Comparison of ENCODE assay signal across 10 cellular contexts in the genomic region with DNA sequence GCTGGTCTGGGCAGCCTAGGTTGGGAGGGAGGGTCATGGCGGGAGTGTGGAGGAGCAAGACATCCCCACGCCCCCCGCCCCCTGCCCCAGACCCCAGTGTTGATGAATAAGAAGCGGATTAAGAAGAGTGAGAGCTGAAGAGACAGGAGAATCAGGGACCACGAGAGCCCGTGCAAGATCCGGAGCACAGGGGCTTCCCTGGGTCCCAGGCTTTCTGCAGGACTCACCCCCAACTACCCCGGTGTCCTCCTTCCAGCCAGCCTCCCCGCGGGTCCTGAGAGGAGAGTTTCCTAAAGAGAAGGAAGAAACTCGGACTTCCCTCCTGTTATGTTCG. TPM values are rescaled to one million over a fixed set of nuclear protein-coding genes. Genes with fewer than 3 reads are reported as not detected.
A peak's percentile ranks its signal among the peaks of the same experiment; 100 is the strongest.
DNase-seq lines count a peak whose midpoint lies in the region; ATAC-seq, FAIRE-seq and TF ChIP-seq lines count a peak whose summit lies in the region.
"Had no signal": no experiment of that assay in that cellular context is flagged by ENCODE, and none has a peak within 500 bp of the region (broad histone marks: within the 10 kb centered on the region; RNA-seq: fewer than 3 reads in every experiment).

No MANE protein-coding gene starts in this region.

- no peaks in the 10 kb centered on the region for H3K36me3 Mint-ChIP-seq in CD4-positive, alpha-beta T cell (ENCODE audit: low read depth)
- no peaks in the 10 kb centered on the region for H3K36me3 Mint-ChIP-seq in naive thymus-derived CD4-positive, alpha-beta T cell

- H3K4me3 Mint-ChIP-seq in CD4-positive, alpha-beta T cell, result peak overlapping the region; percentile 57
- H3K4me3 Mint-ChIP-seq in naive thymus-derived CD4-positive, alpha-beta T cell, result peak overlapping the region in 6 of 10 donors; percentile 7 to 61 (median 44)

- CTCF ChIA-PET in CD4-positive, alpha-beta T cell (lab: Charles Lee), result interaction anchor here (1.0 to 1.9 kb wide), 7 partner anchors 10 to 139 kb away, joined by 3 to 6 read pairs (median 4); no protein-coding TSS in a partner anchor
- CTCF ChIA-PET in naive thymus-derived CD4-positive, alpha-beta T cell (lab: Charles Lee), result interaction anchor here (0.7 to 2.4 kb wide), 6 partner anchors 9 to 1608 kb away, joined by 3 to 9 read pairs (median 6); no protein-coding TSS in a partner anchor

- no peak overlapping the region for H3K27ac Mint-ChIP-seq in CD4-positive, alpha-beta T cell
- no peak overlapping the region for H3K27ac Mint-ChIP-seq in naive thymus-derived CD4-positive, alpha-beta T cell

- H3K27ac ChIP-seq in CD4-positive, alpha-beta T cell (ENCODE audit: low read depth, low read length), result no peak overlapping the region
- peak overlapping the region; percentile 57 to 65 for H3K27ac ChIP-seq in ascending aorta
- H3K27ac ChIP-seq in naive thymus-derived CD4-positive, alpha-beta T cell (ENCODE audit: low read depth, low read length), result no peak overlapping the region

- H3K4me3 ChIP-seq in ascending aorta, result peak overlapping the region; percentile 24 to 62
- H3K4me3 ChIP-seq in naive thymus-derived CD4-positive, alpha-beta T cell (ENCODE audit: low read length), result no peak overlapping the region
- H3K4me3 ChIP-seq: HAP-1 had no signal

- no peak for ATAC-seq in CD4-positive, alpha-beta T cell (ENCODE audit: poor library complexity)
- ATAC-seq in HG03175 (IDR thresholded peaks at IDR 0.05; ENCODE audit: unreplicated experiment), result peak; percentile 4
- no peak for ATAC-seq in naive thymus-derived CD4-positive, alpha-beta T cell

- no peak for FAIRE-seq in frontal cortex (lab: Jason Lieb, UNC)
- no peak for FAIRE-seq in urothelium cell line (lab: Jason Lieb, UNC)

- POLR2A ChIA-PET in CD4-positive, alpha-beta T cell (lab: Charles Lee), result interaction anchor here (1.5 kb wide), 1 partner anchor 138 kb away, joined by 5 read pairs; no protein-coding TSS in a partner anchor
- POLR2A ChIA-PET in naive thymus-derived CD4-positive, alpha-beta T cell (lab: Charles Lee), result no interaction called here

- peaks cover 8% of the 10 kb centered on the region for H3K27me3 ChIP-seq in CD4-positive, alpha-beta T cell (ENCODE audit: control insufficient read depth, insufficient read depth, low read length)
- no peaks in the 10 kb centered on the region for H3K27me3 ChIP-seq in ascending aorta
- no peaks in the 10 kb centered on the region for H3K27me3 ChIP-seq in naive thymus-derived CD4-positive, alpha-beta T cell (ENCODE audit: control insufficient read depth in 2 of 2, insufficient read depth in 2 of 2, low read length in 2 of 2)

- peaks cover 0 to 18% of the 10 kb centered on the region in 2 donors for H3K4me1 ChIP-seq in ascending aorta
- no peaks in the 10 kb centered on the region for H3K4me1 ChIP-seq in naive thymus-derived CD4-positive, alpha-beta T cell (ENCODE audit: control insufficient read depth in 2 of 2, insufficient read depth in 2 of 2, low read length in 2 of 2)

- peak; percentile 48 for TF ChIP-seq CTCF in CD4-positive, alpha-beta T cell (IDR thresholded peaks at IDR 0.05)
- TF ChIP-seq CTCF in ascending aorta (IDR thresholded peaks at IDR 0.05), result no peak

- no peaks in the 10 kb centered on the region for H3K9me3 ChIP-seq in CD4-positive, alpha-beta T cell (ENCODE audit: control insufficient read depth, low read length)
- no peaks in the 10 kb centered on the region for H3K9me3 ChIP-seq in ascending aorta
- H3K9me3 ChIP-seq in naive thymus-derived CD4-positive, alpha-beta T cell (ENCODE audit: control insufficient read depth in 2 of 3, low read length in 3 of 3), result no peaks in the 10 kb centered on the region
- H3K9me3 ChIP-seq: HAP-1 had no signal

- H3K4me1 Mint-ChIP-seq in CD4-positive, alpha-beta T cell (ENCODE audit: low read depth), result peaks cover 6% of the 10 kb centered on the region
- peaks cover 0 to 15% (median 11%) of the 10 kb centered on the region in 7 donors for H3K4me1 Mint-ChIP-seq in naive thymus-derived CD4-positive, alpha-beta T cell

- H3K36me3 ChIP-seq in ascending aorta, result no peaks in the 10 kb centered on the region
- H3K36me3 ChIP-seq in naive thymus-derived CD4-positive, alpha-beta T cell (ENCODE audit: control insufficient read depth in 2 of 3, insufficient read depth in 3 of 3, low read length in 3 of 3), result no peaks in the 10 kb centered on the region
- H3K36me3 ChIP-seq: HAP-1 had no signal

- no peaks in the 10 kb centered on the region for H3K9me3 Mint-ChIP-seq in CD4-positive, alpha-beta T cell
- H3K9me3 Mint-ChIP-seq in naive thymus-derived CD4-positive, alpha-beta T cell, result peaks cover 0 to 1% (median 0%) of the 10 kb centered on the region in 11 donors

- DNase-seq in CD4-positive, alpha-beta T cell, result no peak
- DNase-seq in ascending aorta (ENCODE audit: low spot score in 2 of 2) (no peak), frontal cortex (ENCODE audit: low spot score in 2 of 2) (no peak), NCI-H187 treated with DMSO at 0.1 percent for 48 hours (lab: John Stamatoyannopoulos, UW) (no peak), urothelium cell line (ENCODE audit: low spot score) (no peak)
- no peak for DNase-seq in naive thymus-derived CD4-positive, alpha-beta T cell
- DNase-seq in stimulated activated CD4-positive, alpha-beta T cell treated with anti-CD3 and anti-CD28 coated beads, Interleukin-2, amount 100 ng/mL, for 24 hours, result no peak

- H3K27me3 Mint-ChIP-seq in CD4-positive, alpha-beta T cell, result peaks cover 61% of the 10 kb centered on the region
- peaks cover 38 to 54% (median 48%) of the 10 kb centered on the region in 5 donors for H3K27me3 Mint-ChIP-seq in naive thymus-derived CD4-positive, alpha-beta T cell

- intact Hi-C loops in CD4-positive, alpha-beta T cell (cut with DNase I, micrococcal nuclease), result loop anchor here (1.0 to 5.0 kb wide), 2 partner anchors 138 kb away; no protein-coding TSS in a partner anchor
- intact Hi-C loops in ascending aorta (cut with DNase I), result loop anchor here (1.0 kb wide), 1 partner anchor 138 kb away; no protein-coding TSS in a partner anchor
- intact Hi-C loops in naive thymus-derived CD4-positive, alpha-beta T cell (cut with micrococcal nuclease), result loop anchor here in 1 of 2 donors (1.0 kb wide), 1 partner anchor 138 kb away; no protein-coding TSS in a partner anchor

RNA-seq across cellular contexts. Expression of gene GHRHR, which starts 20.1 kb away (rescaled TPM):
- total RNA-seq in CD4-positive, alpha-beta T cell, result not detected
- total RNA-seq in ascending aorta (not detected), frontal cortex (not detected)
- not detected for total RNA-seq in naive thymus-derived CD4-positive, alpha-beta T cell
- not detected for polyA plus RNA-seq in naive thymus-derived CD4-positive, alpha-beta T cell
- total RNA-seq: HT1080 had no signal

Comparison
In these comparisons a context has a peak if more than half of its experiments do, and no peak if none do; other contexts are left out.
1. H3K27ac ChIP-seq: peak in ascending aorta (2 of 2); none in CD4-positive, alpha-beta T cell (single experiment) and naive thymus-derived CD4-positive, alpha-beta T cell (single experiment).